ENCODE assay signal across 27 cellular contexts in the genomic region with DNA sequence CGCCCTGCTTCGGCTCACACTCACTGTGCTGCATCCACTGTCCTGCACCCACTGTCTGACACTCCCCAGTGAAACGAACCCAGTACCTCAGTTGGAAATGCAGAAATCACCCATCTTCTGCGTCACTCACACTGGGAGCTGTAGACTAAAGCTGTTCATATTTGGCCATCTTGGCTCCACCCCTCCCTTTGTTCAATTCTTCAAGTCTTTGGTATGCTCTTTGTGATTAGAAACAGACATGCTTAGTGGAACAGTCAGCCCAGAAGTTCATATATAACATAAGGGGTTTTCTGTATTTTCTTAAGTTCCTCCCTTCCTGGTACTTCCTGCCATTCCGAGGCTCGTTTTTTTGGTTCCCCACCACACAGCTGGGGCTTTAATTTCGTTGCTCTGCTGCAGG.
"Had no signal": no experiment of that assay in that cellular context is flagged by ENCODE, and none has a peak within 500 bp of the region (broad histone marks: within the 10 kb centered on the region; RNA-seq: fewer than 3 reads in every experiment).

No MANE protein-coding gene starts in this region.

- H3K27ac ChIP-seq: left ventricle myocardium inferior, neural progenitor cell, neutrophil, ovary, right atrium auricular region, right lobe of liver, stomach, testis, thyroid gland, transverse colon, upper lobe of left lung, vagina had no signal

- H3K36me3 ChIP-seq: left ventricle myocardium inferior, neural progenitor cell, neutrophil, ovary, right atrium auricular region, right lobe of liver, stomach, thyroid gland, transverse colon, upper lobe of left lung, vagina had no signal

- DNase-seq: hypothalamus; islet precursor cell; left ventricle myocardium inferior; mesendoderm; naive B cell; natural killer cell; nephron progenitor cell; occipital lobe; ovary; right lobe of liver; stimulated activated CD4-positive, alpha-beta T cell treated with anti-CD3 and anti-CD28 coated beads, Interleukin-1b, Interleukin-23, amount 100 ng/mL, for 48 hours; stimulated activated CD4-positive, alpha-beta T cell treated with anti-CD3 and anti-CD28 coated beads, Interleukin-2, amount 100 ng/mL, for 48 hours; stimulated activated CD4-positive, alpha-beta T cell treated with anti-CD3 and anti-CD28 coated beads, Interleukin-4, amount 100 ng/mL, for 4 hours; stimulated activated CD8-positive, alpha-beta memory T cell treated with anti-CD3 and anti-CD28 coated beads, Interleukin-4, amount 100 ng/mL, for 48 hours; stimulated activated naive CD8-positive, alpha-beta T cell treated with anti-CD3 and anti-CD28 coated beads, Interleukin-15, Interleukin-2, amounts not matched to agents 100 U/mL and 50 U/mL, for 24 hours; stomach; testis; thyroid gland; transverse colon had no signal

- H3K9me3 ChIP-seq: neutrophil, ovary, right atrium auricular region, right lobe of liver, testis, thyroid gland, vagina had no signal

- H3K4me3 ChIP-seq: left ventricle myocardium inferior, lung, neural progenitor cell, ovary, right atrium auricular region, right lobe of liver, smooth muscle cell, stomach, testis, thyroid gland, transverse colon, upper lobe of left lung, vagina had no signal

- ATAC-seq: natural killer cell; stimulated activated memory B cell treated with anti-CD40 and anti-IgM and Interleukin-4, amounts not matched to agents 10 μg/mL and 1 μg/mL and 100 μg/mL, for 72 hours; stimulated activated naive CD8-positive, alpha-beta T cell treated with anti-CD3 and anti-CD28 coated beads, Interleukin-15, Interleukin-2, amounts not matched to agents 100 U/mL and 50 U/mL, for 24 hours had no signal

- H3K27me3 ChIP-seq: neural progenitor cell, neutrophil, ovary, right atrium auricular region, right lobe of liver, stomach, testis, thyroid gland, transverse colon, upper lobe of left lung, vagina had no signal

- H3K9ac ChIP-seq: neural progenitor cell had no signal

- H3K4me1 ChIP-seq: left ventricle myocardium inferior, neural progenitor cell, right atrium auricular region, right lobe of liver, stomach, testis, thyroid gland, transverse colon, upper lobe of left lung, vagina had no signal
